8 cellular contexts compared by ENCODE assay signal in the genomic region with DNA sequence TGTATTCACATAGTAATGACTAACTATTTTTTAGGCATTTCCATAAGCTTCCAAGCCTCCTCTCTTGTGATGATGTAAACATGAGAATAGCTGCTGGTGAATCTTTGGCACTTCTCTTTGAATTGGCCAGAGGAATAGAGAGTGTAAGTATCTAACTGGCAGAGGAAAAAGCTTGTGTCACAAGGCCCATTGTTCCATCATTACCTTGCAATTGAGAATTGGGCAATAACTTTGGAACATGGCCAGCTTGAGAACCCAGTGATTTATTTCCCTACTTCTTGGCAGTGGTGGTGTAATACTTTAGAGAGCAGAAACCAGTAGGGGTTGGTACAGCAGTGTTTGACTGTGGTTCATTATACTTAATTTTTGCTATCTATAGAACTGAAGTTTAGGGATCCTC. TPM values are rescaled to one million over a fixed set of nuclear protein-coding genes. Genes with fewer than 3 reads are reported as not detected.
A peak's percentile ranks its signal among the peaks of the same experiment; 100 is the strongest.
DNase-seq lines count a peak whose midpoint lies in the region; ATAC-seq and TF ChIP-seq lines count a peak whose summit lies in the region.
"Had no signal": no experiment of that assay in that cellular context is flagged by ENCODE, and none has a peak within 500 bp of the region (broad histone marks: within the 10 kb centered on the region; RNA-seq: fewer than 3 reads in every experiment).

No MANE protein-coding gene starts in this region.

- ATAC-seq in T-helper 17 cell (peak; percentile 30), left cardiac atrium (peak; percentile 78 to 80), HG02973 (IDR thresholded peaks at IDR 0.05; ENCODE audit: unreplicated experiment) (no peak)

- H3K27me3 ChIP-seq in suprapubic skin = no peaks in the 10 kb centered on the region

- H3K9me3 ChIP-seq in T-helper 17 cell (ENCODE audit: control insufficient read depth, low read length, poor library complexity, severe bottlenecking) = no peaks in the 10 kb centered on the region
- no peaks in the 10 kb centered on the region for H3K9me3 ChIP-seq in suprapubic skin

- DNase-seq in LoVo (ENCODE audit: low spot score) (peak; percentile 52), T-helper 17 cell (no peak), left cardiac atrium (no peak), suprapubic skin (ENCODE audit: low spot score in 2 of 2) (no peak)
- no peak for DNase-seq in stimulated activated CD4-positive, alpha-beta T cell treated with anti-CD3 and anti-CD28 coated beads, Interleukin-2, amount 100 ng/mL, for 48 hours
- no peak for DNase-seq in activated naive CD4-positive, alpha-beta T cell treated with anti-CD3 and anti-CD28 coated beads, Interleukin-2, amount 10 ng/mL, durations not matched to agents 7 days and 5 days
- DNase-seq: NCI-H1436 had no signal

- H3K9me3 Mint-ChIP-seq in activated naive CD4-positive, alpha-beta T cell treated with anti-CD3 and anti-CD28 coated beads, Interleukin-2, amount 10 ng/mL, durations not matched to agents 7 days and 5 days = no peaks in the 10 kb centered on the region

- peaks cover 11% of the 10 kb centered on the region for H3K36me3 Mint-ChIP-seq in T-helper 17 cell (ENCODE audit: low read depth)
- H3K36me3 Mint-ChIP-seq in activated naive CD4-positive, alpha-beta T cell treated with anti-CD3 and anti-CD28 coated beads, Interleukin-2, amount 10 ng/mL, durations not matched to agents 7 days and 5 days = peaks cover 46% of the 10 kb centered on the region

- H3K4me3 Mint-ChIP-seq in T-helper 17 cell = no peak overlapping the region
- no peak overlapping the region for H3K4me3 Mint-ChIP-seq in activated naive CD4-positive, alpha-beta T cell treated with anti-CD3 and anti-CD28 coated beads, Interleukin-2, amount 10 ng/mL, durations not matched to agents 7 days and 5 days

- TF ChIP-seq EP300 in suprapubic skin (IDR thresholded peaks at IDR 0.05) = no peak

- H3K27me3 Mint-ChIP-seq in T-helper 17 cell = no peaks in the 10 kb centered on the region
- H3K27me3 Mint-ChIP-seq in activated naive CD4-positive, alpha-beta T cell treated with anti-CD3 and anti-CD28 coated beads, Interleukin-2, amount 10 ng/mL, durations not matched to agents 7 days and 5 days = no peaks in the 10 kb centered on the region

- intact Hi-C loops in left cardiac atrium (cut with DNase I) = no loop called here

- H3K4me3 ChIP-seq in suprapubic skin = no peak overlapping the region

- no peak for TF ChIP-seq POLR2A in suprapubic skin (IDR thresholded peaks at IDR 0.05)

- H3K4me1 ChIP-seq in suprapubic skin = peaks cover 14% of the 10 kb centered on the region

- no peak for TF ChIP-seq CTCF in suprapubic skin (IDR thresholded peaks at IDR 0.05)

- peak overlapping the region; percentile 51 for H3K27ac ChIP-seq in suprapubic skin

- CTCF ChIA-PET in activated naive CD4-positive, alpha-beta T cell treated with anti-CD3 and anti-CD28 coated beads, Interleukin-2, amount 10 ng/mL, durations not matched to agents 7 days and 5 days (lab: Charles Lee) = no interaction called here

- peaks cover 16% of the 10 kb centered on the region for H3K4me1 Mint-ChIP-seq in T-helper 17 cell
- no peaks in the 10 kb centered on the region for H3K4me1 Mint-ChIP-seq in activated naive CD4-positive, alpha-beta T cell treated with anti-CD3 and anti-CD28 coated beads, Interleukin-2, amount 10 ng/mL, durations not matched to agents 7 days and 5 days

- H3K27ac Mint-ChIP-seq in T-helper 17 cell = no peak overlapping the region
- no peak overlapping the region for H3K27ac Mint-ChIP-seq in activated naive CD4-positive, alpha-beta T cell treated with anti-CD3 and anti-CD28 coated beads, Interleukin-2, amount 10 ng/mL, durations not matched to agents 7 days and 5 days

- peaks cover 77% of the 10 kb centered on the region for H3K36me3 ChIP-seq in suprapubic skin

RNA-seq across cellular contexts. Expression of gene IFRD1, which starts 12.0 kb away (rescaled TPM):
- total RNA-seq in T-helper 17 cell (100 to 1,000 TPM; 269 to 276 TPM), left cardiac atrium (10 to 100 TPM; 22.2 to 42.2 TPM), suprapubic skin (10 to 100 TPM; 30.7 to 81.4 (median 44.6) TPM)

RNA-seq across cellular contexts. Expression of gene LSMEM1, which starts 18.6 kb away (rescaled TPM):
- total RNA-seq in T-helper 17 cell (1 to 10 TPM; 7.5 to 8.9 TPM), left cardiac atrium (1 to 10 TPM in 1 of 2 donors, under 1 TPM in 1; 0.84 to 1.3 TPM), suprapubic skin (10 to 100 TPM in 1 of 4 donors, under 1 TPM in 1, not detected in 2; 0.57 to 10.6 TPM)
